ENCODE assay signal across 13 cellular contexts in genomic region chr4:114383721-114384120, GRCh38.
DNase-seq lines count a peak whose midpoint lies in the region; ATAC-seq and TF ChIP-seq lines count a peak whose summit lies in the region.
"Had no signal": no experiment of that assay in that cellular context is flagged by ENCODE, and none has a peak within 500 bp of the region (broad histone marks: within the 10 kb centered on the region; RNA-seq: fewer than 3 reads in every experiment).

No MANE protein-coding gene starts in this region.

- no peak overlapping the region for H3K27ac Mint-ChIP-seq in CD14-positive monocyte
- H3K27ac Mint-ChIP-seq in stimulated activated effector memory CD8-positive, alpha-beta T cell treated with anti-CD3 and anti-CD28 coated beads, Interleukin-12 subunit alpha, Interleukin-12 subunit beta, amount 100 ng/mL, for 72 hours, result no peak overlapping the region

- intact Hi-C loops in CD14-positive monocyte (cut with micrococcal nuclease), result no loop called here

- no peaks in the 10 kb centered on the region for H3K4me1 Mint-ChIP-seq in CD14-positive monocyte
- no peaks in the 10 kb centered on the region for H3K4me1 Mint-ChIP-seq in stimulated activated effector memory CD8-positive, alpha-beta T cell treated with anti-CD3 and anti-CD28 coated beads, Interleukin-12 subunit alpha, Interleukin-12 subunit beta, amount 100 ng/mL, for 72 hours

- H3K27me3 Mint-ChIP-seq in CD14-positive monocyte (ENCODE audit: low read depth in 3 of 3), result no peaks in the 10 kb centered on the region

- no peak for TF ChIP-seq CTCF in AG04449 (IDR thresholded peaks at IDR 0.05; ENCODE audit: insufficient read depth, low read length, missing control alignments)
- TF ChIP-seq CTCF in HFF-Myc (IDR thresholded peaks at IDR 0.05; ENCODE audit: low read depth, low read length, missing control alignments), result no peak
- no peak for TF ChIP-seq CTCF in CD14-positive monocyte (IDR thresholded peaks at IDR 0.05)

- no peaks in the 10 kb centered on the region for H3K36me3 Mint-ChIP-seq in CD14-positive monocyte
- no peaks in the 10 kb centered on the region for H3K36me3 Mint-ChIP-seq in stimulated activated effector memory CD8-positive, alpha-beta T cell treated with anti-CD3 and anti-CD28 coated beads, Interleukin-12 subunit alpha, Interleukin-12 subunit beta, amount 100 ng/mL, for 72 hours

- H3K4me3 Mint-ChIP-seq in CD14-positive monocyte, result no peak overlapping the region
- H3K4me3 Mint-ChIP-seq in stimulated activated effector memory CD8-positive, alpha-beta T cell treated with anti-CD3 and anti-CD28 coated beads, Interleukin-12 subunit alpha, Interleukin-12 subunit beta, amount 100 ng/mL, for 72 hours, result no peak overlapping the region

- DNase-seq in AG04449 (ENCODE audit: low read depth, low spot score) (peak; percentile 72), HFF-Myc (ENCODE audit: extremely low read depth, low read depth) (peak; percentile 31), astrocyte of the hippocampus (ENCODE audit: low read depth, low spot score) (peak; percentile 92), iris pigment epithelial cell (ENCODE audit: low read depth) (peak; percentile 93), CD14-positive monocyte (ENCODE audit: low spot score) (no peak), mesenteric fat pad (ENCODE audit: low spot score) (no peak), SIG-M5 (lab: John Stamatoyannopoulos, UW) (no peak)
- no peak for DNase-seq in stimulated activated effector memory CD8-positive, alpha-beta T cell treated with anti-CD3 and anti-CD28 coated beads, Interleukin-12 subunit alpha, Interleukin-12 subunit beta, amount 100 ng/mL, for 72 hours (ENCODE audit: low spot score in 2 of 2)
- DNase-seq: left colon; RPMI8226; stimulated activated CD4-positive, alpha-beta T cell treated with anti-CD3 and anti-CD28 coated beads, Interleukin-4, amount 100 ng/mL, for 24 hours had no signal

- H3K4me3 ChIP-seq in AG04449 (ENCODE audit: low read depth, low read length) (no peak overlapping the region), HFF-Myc (replicated peaks; ENCODE audit: low read depth, low read length) (no peak overlapping the region)
- H3K4me3 ChIP-seq: BLaER1 treated with 17β-estradiol and CSF1 and Interleukin-3, amounts not matched to agents 10 nM and 100 nM; K562 had no signal

- CTCF ChIA-PET in AG04449 (lab: Yijun Ruan, JAX), result interaction anchor here (0.6 to 2.6 kb wide), 14 partner anchors 175 to 1090 kb away, joined by 3 to 52 read pairs (median 4); no protein-coding TSS in a partner anchor

- no peaks in the 10 kb centered on the region for H3K9me3 Mint-ChIP-seq in CD14-positive monocyte
- H3K9me3 Mint-ChIP-seq in stimulated activated effector memory CD8-positive, alpha-beta T cell treated with anti-CD3 and anti-CD28 coated beads, Interleukin-12 subunit alpha, Interleukin-12 subunit beta, amount 100 ng/mL, for 72 hours, result no peaks in the 10 kb centered on the region

- POLR2A ChIA-PET in AG04449 (lab: Yijun Ruan, JAX), result no interaction called here

- ATAC-seq in stimulated activated effector memory CD8-positive, alpha-beta T cell treated with anti-CD3 and anti-CD28 coated beads, Interleukin-12 subunit alpha, Interleukin-12 subunit beta, amount 100 ng/mL, for 72 hours, result no peak
- ATAC-seq: K562, left colon had no signal

Comparison
In these comparisons a context has a peak if more than half of its experiments do, and no peak if none do; other contexts are left out.
1. DNase-seq: peak in AG04449 (single experiment), HFF-Myc (single experiment), astrocyte of the hippocampus (single experiment) and iris pigment epithelial cell (single experiment); none in CD14-positive monocyte (single experiment), stimulated activated effector memory CD8-positive, alpha-beta T cell treated with anti-CD3 and anti-CD28 coated beads, Interleukin-12 subunit alpha, Interleukin-12 subunit beta, amount 100 ng/mL, for 72 hours (0 of 2), mesenteric fat pad (single experiment) and SIG-M5 (single experiment).